Comparison of ENCODE assay signal across 1 cellular context in the genomic region with DNA sequence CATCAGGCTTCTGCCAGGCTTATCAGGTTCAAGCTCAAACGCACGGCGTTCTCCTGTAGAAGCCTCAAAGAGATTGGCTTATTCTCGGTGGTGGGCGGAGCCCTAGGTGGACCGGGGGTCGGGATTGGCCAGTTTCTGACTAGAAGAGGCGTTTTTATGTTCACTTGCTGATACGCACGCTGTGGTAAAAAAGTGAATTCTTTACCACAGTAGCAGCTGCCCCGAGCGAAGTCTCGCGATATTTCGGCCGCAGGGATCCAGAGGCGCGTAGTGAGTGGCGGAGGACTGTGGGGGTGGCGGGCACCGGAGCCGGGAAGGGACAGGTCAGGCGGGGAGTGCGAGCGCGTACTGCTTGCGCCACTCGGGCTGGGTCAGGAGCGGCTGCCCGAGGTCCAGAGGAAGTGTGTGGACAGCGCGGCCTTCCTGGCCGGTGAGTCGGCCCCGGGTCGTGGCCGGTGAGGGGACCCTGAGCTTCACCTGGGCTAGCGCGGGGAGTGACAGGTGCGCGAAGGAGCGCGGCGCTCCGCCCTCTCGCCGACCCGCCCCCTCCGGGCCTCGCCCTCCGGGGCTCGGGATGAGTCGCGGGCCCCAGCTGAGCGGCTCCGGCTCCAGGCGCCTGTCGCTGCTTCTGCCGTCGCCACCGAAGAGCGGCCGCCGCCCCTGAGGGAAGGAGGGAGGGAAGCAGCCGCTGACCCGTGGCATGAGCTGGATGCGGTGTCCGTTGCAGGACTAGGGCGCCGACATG.
TF ChIP-seq lines count a peak whose summit lies in the region.

DMXL1 (plus strand) TSS at position 260 of the 745 bp plus-strand sequence; CDS start at position 743, 483 bp downstream.

TF ChIP-seq in K562, 482 proteins besides CTCF, POLR2A, EP300 and RAD21 (continued from another document):
- TF ChIP-seq NR3C1 (CRISPR knock-in tag; IDR thresholded peaks at IDR 0.05) (no peak), ZNF253 (CRISPR knock-in tag; conservative IDR thresholded peaks at IDR 0.05) (no peak), PRPF4 (IDR thresholded peaks at IDR 0.05; ENCODE audit: insufficient read depth, low read depth, low read length, poor library complexity, severe bottlenecking) (no peak), ILK (tag; IDR thresholded peaks at IDR 0.05; ENCODE audit: borderline replicate concordance, low read depth) (no peak), ZBTB8A (IDR thresholded peaks at IDR 0.05; ENCODE audit: partially characterized antibody) (no peak)
